ENCODE assay signal across 8 cellular contexts in the genomic region with DNA sequence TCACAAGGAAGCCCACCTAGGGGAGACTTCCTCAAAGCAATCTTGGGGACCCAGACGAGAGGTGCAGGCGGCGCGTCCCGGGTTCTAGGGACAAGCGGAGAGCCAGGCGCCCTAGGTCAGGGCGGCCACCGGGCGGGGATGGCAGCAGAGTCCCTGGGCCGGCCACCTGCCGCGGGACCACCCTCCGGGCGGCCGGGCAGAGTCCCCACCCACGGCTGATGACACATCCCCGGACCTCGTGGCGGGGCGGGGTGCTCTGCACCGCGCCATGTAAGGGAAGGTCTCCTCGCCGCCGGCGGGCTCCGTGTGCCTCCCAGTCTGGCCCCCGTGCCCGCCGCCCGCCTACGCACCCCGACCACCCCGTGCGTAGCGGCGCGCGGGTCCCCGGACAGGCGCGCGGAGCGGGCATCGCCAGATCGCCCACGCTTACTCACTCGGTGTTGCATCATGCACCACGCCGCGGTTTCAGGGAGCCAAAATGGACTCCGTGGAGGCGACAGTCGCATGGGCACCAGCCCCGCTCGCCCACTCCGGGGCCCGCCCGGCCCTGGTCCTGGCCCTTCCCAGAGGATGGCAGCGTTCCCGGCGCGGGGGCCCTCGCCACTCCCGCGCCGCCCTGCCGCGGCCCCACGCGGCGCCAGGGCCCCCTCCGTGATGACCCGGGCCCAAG. TPM values are rescaled to one million over a fixed set of nuclear protein-coding genes. Genes with fewer than 3 reads are reported as not detected.
A peak's percentile ranks its signal among the peaks of the same experiment; 100 is the strongest.
DNase-seq lines count a peak whose midpoint lies in the region; ATAC-seq, FAIRE-seq and TF ChIP-seq lines count a peak whose summit lies in the region.

No MANE protein-coding gene starts in this region.

- H3K27me3 ChIP-seq in heart right ventricle (peaks cover 0 to 11% (median 0%) of the 10 kb centered on the region in 7 donors), psoas muscle (ENCODE audit: insufficient read depth in 3 of 3, low read length in 2 of 3) (peaks cover 0 to 35% (median 7%) of the 10 kb centered on the region in 3 donors), uterus (no peaks in the 10 kb centered on the region)

- H3K36me3 Mint-ChIP-seq in activated naive CD8-positive, alpha-beta T cell treated with anti-CD3 and anti-CD28 coated beads for 36 hours: peaks cover 40% of the 10 kb centered on the region

- H3K4me1 ChIP-seq in heart right ventricle: peaks cover 3 to 23% (median 13%) of the 10 kb centered on the region in 9 donors
- peaks cover 7% of the 10 kb centered on the region for H3K4me1 ChIP-seq in psoas muscle
- no peaks in the 10 kb centered on the region for H3K4me1 ChIP-seq in uterus

- in situ Hi-C loops in SK-MEL-5 (cut with HindIII; ENCODE audit: low pct_unique_long_range_greater_than_20kb, low sequenced_read_pairs): no loop called here

- H3K4me3 Mint-ChIP-seq in activated naive CD8-positive, alpha-beta T cell treated with anti-CD3 and anti-CD28 coated beads for 36 hours: peak overlapping the region; percentile 91

- H3K36me3 ChIP-seq in heart right ventricle (no peaks in the 10 kb centered on the region), psoas muscle (ENCODE audit: insufficient read depth in 1 of 2, low read depth in 1 of 2) (no peaks in the 10 kb centered on the region), uterus (no peaks in the 10 kb centered on the region)

- peak overlapping the region; percentile 63 to 91 (median 82) for H3K4me3 ChIP-seq in heart right ventricle
- H3K4me3 ChIP-seq in psoas muscle: peak overlapping the region; percentile 79
- peak overlapping the region; percentile 60 to 98 for H3K4me3 ChIP-seq in uterus

- H3K4me1 Mint-ChIP-seq in activated naive CD8-positive, alpha-beta T cell treated with anti-CD3 and anti-CD28 coated beads for 36 hours: peaks cover 40% of the 10 kb centered on the region

- no peak for FAIRE-seq in GM19239 (lab: Jason Lieb, UNC)

- peak; percentile 51 for ATAC-seq in HG03354 (IDR thresholded peaks at IDR 0.05; ENCODE audit: poor library complexity, severe bottlenecking, unreplicated experiment)
- peak; percentile 58 to 86 (median 74) for ATAC-seq in heart right ventricle
- ATAC-seq in psoas muscle: peak; percentile 64 to 75 (median 69)

- no peaks in the 10 kb centered on the region for H3K27me3 Mint-ChIP-seq in activated naive CD8-positive, alpha-beta T cell treated with anti-CD3 and anti-CD28 coated beads for 36 hours

- DNase-seq in CD1c-positive myeloid dendritic cell (ENCODE audit: extremely low spot score) (peak; percentile 90), GM19239 (ENCODE audit: insufficient read length, low spot score) (peak; percentile 42), SK-MEL-5 (ENCODE audit: low read depth, low spot score) (peak; percentile 45), heart right ventricle (peak in 1 of 2 donors; percentile 58), psoas muscle (peak; percentile 78 to 80), uterus (peak; percentile 70 to 74)
- DNase-seq in activated naive CD8-positive, alpha-beta T cell treated with anti-CD3 and anti-CD28 coated beads for 36 hours: peak; percentile 83

- H3K9me3 ChIP-seq in heart right ventricle (no peaks in the 10 kb centered on the region), psoas muscle (no peaks in the 10 kb centered on the region), uterus (no peaks in the 10 kb centered on the region)

- peak; percentile 36 to 58 for TF ChIP-seq POLR2A in uterus (IDR thresholded peaks at IDR 0.05)

- WGBS in heart right ventricle, 2 donors: 1% methylated on average over 58 to 75 of the region's 75 CpGs
- 1% methylated on average over 42 to 75 of the region's 75 CpGs for WGBS in psoas muscle, 3 donors

- no peaks in the 10 kb centered on the region for H3K9me3 Mint-ChIP-seq in activated naive CD8-positive, alpha-beta T cell treated with anti-CD3 and anti-CD28 coated beads for 36 hours

- intact Hi-C loops in heart right ventricle (cut with DNase I): loop anchor here in 3 of 10 donors (5.0 to 10.0 kb wide), 2 partner anchors 88 to 110 kb away; no protein-coding TSS in a partner anchor
- intact Hi-C loops in psoas muscle (cut with DNase I): loop anchor here in 1 of 2 donors (10.0 kb wide), 1 partner anchor 520 kb away; no protein-coding TSS in a partner anchor
- intact Hi-C loops in uterus (cut with DNase I; ENCODE audit: low total_unique reads): loop anchor here (5.0 to 10.0 kb wide), 2 partner anchors 520 to 827 kb away; partner anchors contain the start of gene UBE2L5

- H3K27ac Mint-ChIP-seq in activated naive CD8-positive, alpha-beta T cell treated with anti-CD3 and anti-CD28 coated beads for 36 hours: peak overlapping the region; percentile 96

- TF ChIP-seq CTCF in heart right ventricle (IDR thresholded peaks at IDR 0.05): no peak
- TF ChIP-seq CTCF in psoas muscle (IDR thresholded peaks at IDR 0.05): no peak
- TF ChIP-seq CTCF in uterus (IDR thresholded peaks at IDR 0.05): no peak

- H3K27ac ChIP-seq in heart right ventricle: peak overlapping the region; percentile 67 to 90 (median 82)
- peak overlapping the region; percentile 72 for H3K27ac ChIP-seq in psoas muscle
- H3K27ac ChIP-seq in uterus: peak overlapping the region; percentile 89 to 98

RNA-seq across cellular contexts. Expression of gene SLC7A1, which starts 0.6 kb away (rescaled TPM):
- total RNA-seq in SK-MEL-5 (2014; rRNA removed; shearing (Covaris generic)): 31.5 and 33.8 TPM in 2 replicates
- polyA plus RNA-seq in SK-MEL-5 (2015; cell fraction: cytosol; rRNA removed): 114 and 157 TPM in 2 replicates
- 62.2 and 69.9 TPM in 2 replicates for polyA plus RNA-seq in SK-MEL-5 (2015; cell fraction: nucleus; rRNA removed)
- total RNA-seq in activated naive CD8-positive, alpha-beta T cell treated with anti-CD3 and anti-CD28 coated beads for 36 hours: 100 to 1,000 TPM; 152 to 155 TPM
- total RNA-seq in heart right ventricle: 10 to 100 TPM; 11.4 to 29.2 (median 17.4) TPM
- 10 to 100 TPM in 1 of 2 donors, 1 to 10 TPM in 1; 3.8 to 18.7 TPM for polyA plus RNA-seq in heart right ventricle
- 10 to 100 TPM in 1 of 4 donors, 1 to 10 TPM in 3; 2.5 to 14.7 (median 3.8) TPM for total RNA-seq in psoas muscle
- polyA plus RNA-seq in psoas muscle: 1 to 10 TPM in 2 of 3 donors, under 1 TPM in 1; 0.79 to 6.3 (median 1.0) TPM
- 10 to 100 TPM in 2 of 4 donors, 1 to 10 TPM in 2; 4.1 to 39.0 (median 10.8) TPM for total RNA-seq in uterus
